14 cellular contexts compared by ENCODE assay signal in genomic region chr13:97879646-97880297, GRCh38.
DNase-seq lines count a peak whose midpoint lies in the region; ATAC-seq and TF ChIP-seq lines count a peak whose summit lies in the region.
"Had no signal": no experiment of that assay in that cellular context is flagged by ENCODE, and none has a peak within 500 bp of the region (broad histone marks: within the 10 kb centered on the region; RNA-seq: fewer than 3 reads in every experiment).

No MANE protein-coding gene starts in this region.

- no peaks in the 10 kb centered on the region for H3K36me3 ChIP-seq in SK-N-SH (replicated peaks in 1 of 2; ENCODE audit: control insufficient read depth in 1 of 2, insufficient read depth in 2 of 2, low read length in 1 of 2)
- H3K36me3 ChIP-seq: heart right ventricle, Peyer's patch had no signal

- H3K4me3 ChIP-seq in SK-N-SH (ENCODE audit: low read depth in 2 of 2, low read length in 1 of 2) = peak overlapping the region in 1 of 2 experiments; percentile 24; a peak in 1 of 4 replicates
- H3K4me3 ChIP-seq: heart right ventricle, Peyer's patch had no signal

- 37% methylated on average over 8 of the region's 8 CpGs for WGBS in SK-N-SH (ENCODE audit: low lambda C conversion rate)

- H3K9me3 Mint-ChIP-seq in activated CD8-positive, alpha-beta T cell treated with anti-CD3 and anti-CD28 coated beads, Interleukin-2, amount 10 ng/mL, durations not matched to agents 7 days and 5 days (ENCODE audit: insufficient read depth) = no peaks in the 10 kb centered on the region
- H3K9me3 Mint-ChIP-seq in T-cell = no peaks in the 10 kb centered on the region
- H3K9me3 Mint-ChIP-seq: activated CD4-positive, alpha-beta T cell treated with anti-CD3 and anti-CD28 coated beads, Interleukin-2, amount 10 ng/mL, durations not matched to agents 24 days and 14 days; natural killer cell treated with Interleukin-12 subunit alpha and Interleukin-12 subunit beta and Interleukin-15 and Interleukin-18, amount 100 ng/mL, for 72 hours had no signal

- H3K4me1 Mint-ChIP-seq in activated CD8-positive, alpha-beta T cell treated with anti-CD3 and anti-CD28 coated beads, Interleukin-2, amount 10 ng/mL, durations not matched to agents 7 days and 5 days (ENCODE audit: low read depth) = no peaks in the 10 kb centered on the region
- H3K4me1 Mint-ChIP-seq in T-cell = no peaks in the 10 kb centered on the region
- H3K4me1 Mint-ChIP-seq: activated CD4-positive, alpha-beta T cell treated with anti-CD3 and anti-CD28 coated beads, Interleukin-2, amount 10 ng/mL, durations not matched to agents 24 days and 14 days had no signal

- CTCF ChIA-PET in SK-N-SH (lab: Yijun Ruan, JAX) (interaction anchor here (0.7 to 1.9 kb wide), 2 partner anchors 23 to 41 kb away, joined by 3 to 9 read pairs; no protein-coding TSS in a partner anchor), T-cell (lab: Charles Lee) (no interaction called here)
- CTCF ChIA-PET in activated CD8-positive, alpha-beta T cell treated with anti-CD3 and anti-CD28 coated beads, Interleukin-2, amount 10 ng/mL, durations not matched to agents 7 days and 5 days (lab: Charles Lee) = no interaction called here

- peak in 1 of 2 experiments; percentile 95; a peak in 2 of 4 replicates for TF ChIP-seq EP300 in SK-N-SH (IDR thresholded peaks at IDR 0.05; ENCODE audit: borderline replicate concordance in 1 of 2, low read depth in 1 of 2, low read length in 1 of 2)

- no peak for TF ChIP-seq CTCF in SK-N-SH (IDR thresholded peaks at IDR 0.05)

- ATAC-seq in sciatic nerve (peak; percentile 35), HG02973 (IDR thresholded peaks at IDR 0.05; ENCODE audit: unreplicated experiment) (no peak), T-cell (replicated peaks in 1 of 4) (no peak)
- ATAC-seq in activated CD8-positive, alpha-beta T cell treated with anti-CD3 and anti-CD28 coated beads, Interleukin-2, amount 10 ng/mL, durations not matched to agents 7 days and 5 days = no peak
- ATAC-seq: natural killer cell treated with Interleukin-12 subunit alpha and Interleukin-12 subunit beta and Interleukin-15 and Interleukin-18, amount 100 ng/mL, for 72 hours had no signal

- H3K9me3 ChIP-seq in SK-N-SH = no peaks in the 10 kb centered on the region
- H3K9me3 ChIP-seq: heart right ventricle, Peyer's patch had no signal

- H3K27me3 ChIP-seq in SK-N-SH (ENCODE audit: insufficient read depth) = no peaks in the 10 kb centered on the region
- H3K27me3 ChIP-seq: Peyer's patch had no signal

- POLR2A ChIA-PET in SK-N-SH (lab: Yijun Ruan, JAX) = no interaction called here
- POLR2A ChIA-PET in activated CD8-positive, alpha-beta T cell treated with anti-CD3 and anti-CD28 coated beads, Interleukin-2, amount 10 ng/mL, durations not matched to agents 7 days and 5 days (lab: Charles Lee) = no interaction called here
- POLR2A ChIA-PET in T-cell (lab: Charles Lee) = no interaction called here

- DNase-seq in H4 (ENCODE audit: low spot score) (peak; percentile 15), SK-N-SH (no peak), fibroblast of peridontal ligament (ENCODE audit: extremely low read depth) (peak; percentile 96), sciatic nerve (ENCODE audit: low spot score) (no peak), NCI-H1694 (lab: John Stamatoyannopoulos, UW) (no peak), T-cell (no peak)
- DNase-seq in activated CD8-positive, alpha-beta T cell treated with anti-CD3 and anti-CD28 coated beads, Interleukin-2, amount 10 ng/mL, durations not matched to agents 7 days and 5 days = no peak
- DNase-seq: activated CD4-positive, alpha-beta T cell treated with anti-CD3 and anti-CD28 coated beads, Interleukin-2, amount 10 ng/mL, durations not matched to agents 24 days and 14 days; heart right ventricle; NCI-H2081; Peyer's patch; stimulated activated CD4-positive, alpha-beta T cell treated with anti-CD3 and anti-CD28 coated beads, Interleukin-4, amount 100 ng/mL, for 4 hours had no signal

- peak overlapping the region; percentile 50 to 98; a peak in 3 of 4 replicates for H3K27ac ChIP-seq in SK-N-SH (ENCODE audit: low read depth in 2 of 2, low read length in 1 of 2)
- H3K27ac ChIP-seq: Peyer's patch had no signal

- no peak overlapping the region for H3K4me3 Mint-ChIP-seq in activated CD8-positive, alpha-beta T cell treated with anti-CD3 and anti-CD28 coated beads, Interleukin-2, amount 10 ng/mL, durations not matched to agents 7 days and 5 days
- H3K4me3 Mint-ChIP-seq in T-cell = no peak overlapping the region
- H3K4me3 Mint-ChIP-seq: activated CD4-positive, alpha-beta T cell treated with anti-CD3 and anti-CD28 coated beads, Interleukin-2, amount 10 ng/mL, durations not matched to agents 24 days and 14 days; natural killer cell treated with Interleukin-12 subunit alpha and Interleukin-12 subunit beta and Interleukin-15 and Interleukin-18, amount 100 ng/mL, for 72 hours had no signal

- H3K27ac Mint-ChIP-seq in activated CD8-positive, alpha-beta T cell treated with anti-CD3 and anti-CD28 coated beads, Interleukin-2, amount 10 ng/mL, durations not matched to agents 7 days and 5 days = no peak overlapping the region
- H3K27ac Mint-ChIP-seq in T-cell = no peak overlapping the region
- H3K27ac Mint-ChIP-seq: activated CD4-positive, alpha-beta T cell treated with anti-CD3 and anti-CD28 coated beads, Interleukin-2, amount 10 ng/mL, durations not matched to agents 24 days and 14 days; natural killer cell treated with Interleukin-12 subunit alpha and Interleukin-12 subunit beta and Interleukin-15 and Interleukin-18, amount 100 ng/mL, for 72 hours had no signal

- H3K36me3 Mint-ChIP-seq in activated CD8-positive, alpha-beta T cell treated with anti-CD3 and anti-CD28 coated beads, Interleukin-2, amount 10 ng/mL, durations not matched to agents 7 days and 5 days (ENCODE audit: low read depth) = no peaks in the 10 kb centered on the region
- H3K36me3 Mint-ChIP-seq in T-cell = no peaks in the 10 kb centered on the region
- H3K36me3 Mint-ChIP-seq: natural killer cell treated with Interleukin-12 subunit alpha and Interleukin-12 subunit beta and Interleukin-15 and Interleukin-18, amount 100 ng/mL, for 72 hours had no signal

- H3K79me2 ChIP-seq in SK-N-SH (ENCODE audit: insufficient read depth) = no peaks in the 10 kb centered on the region

- peak overlapping the region; percentile 67 for H3K4me2 ChIP-seq in SK-N-SH

- peaks cover 27% of the 10 kb centered on the region for H3F3A ChIP-seq in SK-N-SH (replicated peaks; ENCODE audit: insufficient read depth)

- intact Hi-C loops in sciatic nerve (cut with DNase I) = no loop called here

- no peaks in the 10 kb centered on the region for H4K20me1 ChIP-seq in SK-N-SH (ENCODE audit: insufficient read depth)

- H2AFZ ChIP-seq in SK-N-SH (ENCODE audit: low read depth) = peak overlapping the region; percentile 77

- H3K27me3 Mint-ChIP-seq in activated CD8-positive, alpha-beta T cell treated with anti-CD3 and anti-CD28 coated beads, Interleukin-2, amount 10 ng/mL, durations not matched to agents 7 days and 5 days (ENCODE audit: low read depth) = peaks cover 3% of the 10 kb centered on the region
- peaks cover 21 to 41% of the 10 kb centered on the region in 2 donors for H3K27me3 Mint-ChIP-seq in T-cell
- H3K27me3 Mint-ChIP-seq: activated CD4-positive, alpha-beta T cell treated with anti-CD3 and anti-CD28 coated beads, Interleukin-2, amount 10 ng/mL, durations not matched to agents 24 days and 14 days had no signal

- TF ChIP-seq RAD21 in SK-N-SH (IDR thresholded peaks at IDR 0.05; ENCODE audit: low read length) = no peak

- H3K9ac ChIP-seq in SK-N-SH = peak overlapping the region; percentile 62

- no peaks in the 10 kb centered on the region for H3K9me2 ChIP-seq in SK-N-SH

- peaks cover 0 to 23% of the 10 kb centered on the region in 2 experiments; a peak in 3 of 4 replicates for H3K4me1 ChIP-seq in SK-N-SH (ENCODE audit: control insufficient read depth in 1 of 2, insufficient read depth in 2 of 2, low read depth in 1 of 2, low read length in 1 of 2)
- H3K4me1 ChIP-seq: Peyer's patch had no signal

TF ChIP-seq in SK-N-SH, 30 proteins besides CTCF, POLR2A, EP300 and RAD21 (continues in another document):
- no peak; the same call in 1 of the 2 replicates for TF ChIP-seq ELF1 (IDR thresholded peaks at IDR 0.05)
- TF ChIP-seq POLR2AphosphoS5 (IDR thresholded peaks at IDR 0.05; ENCODE audit: low read depth, low read length) = peak; percentile 65; the same call in 1 of the 2 replicates
- TF ChIP-seq NRF1 (IDR thresholded peaks at IDR 0.05; ENCODE audit: low read depth, low read length) = no peak
- TF ChIP-seq ZBTB33 (IDR thresholded peaks at IDR 0.05; ENCODE audit: borderline replicate concordance, low read depth) = 0 out of 2 replicates have a peak, but pooled peaks have one; percentile 45
- peak; percentile 97 for TF ChIP-seq FOSL2 (IDR thresholded peaks at IDR 0.05; ENCODE audit: borderline replicate concordance, low read depth)
- TF ChIP-seq NFIC (IDR thresholded peaks at IDR 0.05; ENCODE audit: borderline replicate concordance) = peak; percentile 73
- TF ChIP-seq PBX3 (IDR thresholded peaks at IDR 0.05) = peak; percentile 93

Comparison
In these comparisons a context has a peak if more than half of its experiments do, and no peak if none do; other contexts are left out.
1. DNase-seq: peak in H4 (single experiment) and fibroblast of peridontal ligament (single experiment); none in SK-N-SH (single experiment), sciatic nerve (single experiment), NCI-H1694 (single experiment), activated CD8-positive, alpha-beta T cell treated with anti-CD3 and anti-CD28 coated beads, Interleukin-2, amount 10 ng/mL, durations not matched to agents 7 days and 5 days (single experiment) and T-cell (0 of 34).